Comparison of ENCODE assay signal across 14 cellular contexts in genomic region chr6:105545947-105546710, GRCh38.
DNase-seq lines count a peak whose midpoint lies in the region; ATAC-seq and TF ChIP-seq lines count a peak whose summit lies in the region.
"Had no signal": no experiment of that assay in that cellular context is flagged by ENCODE, and none has a peak within 500 bp of the region (broad histone marks: within the 10 kb centered on the region; RNA-seq: fewer than 3 reads in every experiment).

No MANE protein-coding gene starts in this region.

- H3K27ac Mint-ChIP-seq in GM23338, result no peak overlapping the region
- H3K27ac Mint-ChIP-seq: activated naive CD8-positive, alpha-beta T cell treated with anti-CD3 and anti-CD28 coated beads, Interleukin-2, amount 50 U/mL, for 24 hours had no signal

- H4K20me1 ChIP-seq in GM23338 (replicated peaks; ENCODE audit: insufficient read depth), result no peaks in the 10 kb centered on the region

- H3K4me1 Mint-ChIP-seq in GM23338, result no peaks in the 10 kb centered on the region
- H3K4me1 Mint-ChIP-seq: activated naive CD8-positive, alpha-beta T cell treated with anti-CD3 and anti-CD28 coated beads, Interleukin-2, amount 50 U/mL, for 24 hours had no signal

- H3K27ac ChIP-seq in GM23338 (ENCODE audit: low read depth) (no peak overlapping the region), WERI-Rb-1 (peak overlapping the region; percentile 33; the same call in 1 of the 2 replicates)

- no peaks in the 10 kb centered on the region for H3K9me3 ChIP-seq in WERI-Rb-1 (ENCODE audit: severe bottlenecking)
- H3K9me3 ChIP-seq: transverse colon had no signal

- no peak overlapping the region for H3K4me3 ChIP-seq in GM23338
- H3K4me3 ChIP-seq in WERI-Rb-1 (ENCODE audit: low read depth, low read length), result no peak overlapping the region
- H3K4me3 ChIP-seq in fibroblast of villous mesenchyme (ENCODE audit: low read depth, low read length), result no peak overlapping the region
- H3K4me3 ChIP-seq: transverse colon had no signal

- H2AFZ ChIP-seq in GM23338, result peak overlapping the region; percentile 3; the same call in 1 of the 2 replicates

- no peaks in the 10 kb centered on the region for H3F3A ChIP-seq in GM23338 (replicated peaks; ENCODE audit: low read depth)

- H3K9me3 Mint-ChIP-seq in GM23338, result no peaks in the 10 kb centered on the region
- H3K9me3 Mint-ChIP-seq: activated naive CD8-positive, alpha-beta T cell treated with anti-CD3 and anti-CD28 coated beads, Interleukin-2, amount 50 U/mL, for 24 hours had no signal

- H3K79me2 ChIP-seq in GM23338 (replicated peaks; ENCODE audit: insufficient read depth), result no peaks in the 10 kb centered on the region

- TF ChIP-seq CTCF in GM23338 (conservative IDR thresholded peaks at IDR 0.05; ENCODE audit: low read depth in 2 of 2) (no peak), WERI-Rb-1 (IDR thresholded peaks at IDR 0.05; ENCODE audit: low read depth, low read length) (no peak), fibroblast of villous mesenchyme (IDR thresholded peaks at IDR 0.05; ENCODE audit: insufficient read depth, low read depth, low read length) (no peak)

- no peak overlapping the region for H3K4me2 ChIP-seq in GM23338

- no peaks in the 10 kb centered on the region for H3K4me1 ChIP-seq in GM23338 (ENCODE audit: insufficient read depth)

- no peaks in the 10 kb centered on the region for H3K36me3 Mint-ChIP-seq in GM23338 (ENCODE audit: low read depth)

- H3K4me3 Mint-ChIP-seq in GM23338, result no peak overlapping the region
- H3K4me3 Mint-ChIP-seq: activated naive CD8-positive, alpha-beta T cell treated with anti-CD3 and anti-CD28 coated beads, Interleukin-2, amount 50 U/mL, for 24 hours had no signal

- no peak for ATAC-seq in GM23338
- no peak for ATAC-seq in HG02973 (IDR thresholded peaks at IDR 0.05; ENCODE audit: unreplicated experiment)
- no peak for ATAC-seq in GM18511 (IDR thresholded peaks at IDR 0.05; ENCODE audit: unreplicated experiment)
- ATAC-seq: activated naive CD8-positive, alpha-beta T cell treated with anti-CD3 and anti-CD28 coated beads, Interleukin-2, amount 50 U/mL, for 24 hours had no signal

- H3K27me3 Mint-ChIP-seq in GM23338 (ENCODE audit: insufficient read depth, low read depth, poor library complexity), result no peaks in the 10 kb centered on the region

- no peaks in the 10 kb centered on the region for H3K9me2 ChIP-seq in GM23338 (ENCODE audit: insufficient read depth)

- H3K27me3 ChIP-seq in GM23338 (ENCODE audit: insufficient read depth), result no peaks in the 10 kb centered on the region
- no peaks in the 10 kb centered on the region for H3K27me3 ChIP-seq in WERI-Rb-1 (ENCODE audit: insufficient read depth, low read depth, severe bottlenecking)
- H3K27me3 ChIP-seq: transverse colon had no signal

- H3K36me3 ChIP-seq in GM23338 (ENCODE audit: insufficient read depth) (no peaks in the 10 kb centered on the region), WERI-Rb-1 (no peaks in the 10 kb centered on the region)
- H3K36me3 ChIP-seq: transverse colon had no signal

- DNase-seq in A172 (ENCODE audit: low spot score) (peak; percentile 37), GM23338 (ENCODE audit: low spot score) (no peak), WERI-Rb-1 (no peak), fibroblast of villous mesenchyme (ENCODE audit: low read depth) (peak; percentile 97), NCI-H2029 (lab: John Stamatoyannopoulos, UW) (no peak)
- no peak for DNase-seq in effector CD4-positive, alpha-beta T cell
- DNase-seq: activated naive CD8-positive, alpha-beta T cell treated with anti-CD3 and anti-CD28 coated beads, Interleukin-2, amount 50 U/mL, for 24 hours; DMS53; H7; NCI-H69; nucleus accumbens; transverse colon had no signal

TF ChIP-seq in GM23338, 12 proteins besides CTCF, POLR2A, EP300 and RAD21:
- no peak for TF ChIP-seq NANOG (IDR thresholded peaks at IDR 0.05; ENCODE audit: borderline replicate concordance)
- no peak for TF ChIP-seq ZNF331 (CRISPR knock-in tag; IDR thresholded peaks at IDR 0.05; ENCODE audit: low read depth)

Comparison
In these comparisons a context has a peak if more than half of its experiments do, and no peak if none do; other contexts are left out.
1. DNase-seq: peak in A172 (single experiment) and fibroblast of villous mesenchyme (single experiment); none in GM23338 (single experiment), WERI-Rb-1 (single experiment), NCI-H2029 (single experiment) and effector CD4-positive, alpha-beta T cell (single experiment).